8 cellular contexts compared by ENCODE assay signal in the genomic region with DNA sequence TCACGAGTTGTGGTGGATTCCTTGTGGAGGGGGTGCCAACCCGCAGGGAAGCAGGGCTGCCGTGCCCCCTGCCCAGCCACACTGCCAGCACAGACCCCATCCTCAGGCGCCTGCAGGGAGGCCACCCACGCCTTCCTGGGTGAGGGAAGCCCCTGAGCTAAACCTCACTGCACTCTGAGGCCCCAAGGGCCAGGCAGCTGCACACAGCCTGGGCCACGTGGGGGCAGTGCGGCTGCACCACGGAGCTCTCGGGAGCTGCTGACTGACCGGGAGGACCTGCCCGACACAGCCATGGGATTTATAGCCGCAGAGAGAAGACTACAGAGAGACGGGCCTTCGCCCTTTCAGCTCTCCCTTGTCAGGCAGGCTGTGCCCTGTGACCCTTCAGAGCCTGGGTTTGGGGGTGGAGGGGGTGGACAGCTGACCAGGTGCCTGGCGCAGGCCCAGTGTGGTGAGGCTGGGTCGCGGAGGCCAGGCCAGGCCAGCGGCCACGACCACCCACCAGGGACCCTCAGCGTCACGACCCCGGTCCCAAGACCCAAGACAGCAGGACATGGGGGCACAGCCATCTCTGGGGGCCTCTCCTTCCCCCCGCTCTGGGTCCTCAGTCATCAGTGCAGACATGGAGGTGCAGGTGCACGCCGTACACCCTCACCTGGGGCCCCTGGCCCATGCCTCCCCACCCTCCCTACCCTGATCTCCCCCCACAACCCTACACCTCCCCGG. TPM values are rescaled to one million over a fixed set of nuclear protein-coding genes. Genes with fewer than 3 reads are reported as not detected.
DNase-seq lines count a peak whose midpoint lies in the region; ATAC-seq lines count a peak whose summit lies in the region.

No MANE protein-coding gene starts in this region.

- 62 to 64% methylated on average over 20 to 26 of the region's 26 CpGs for WGBS in aorta, 2 donors

- no peak overlapping the region for H3K4me3 ChIP-seq in HUES48 (ENCODE audit: low read depth, low read length)
- H3K4me3 ChIP-seq in aorta (ENCODE audit: low read length in 2 of 2): no peak overlapping the region

- no peak overlapping the region for H3K9ac ChIP-seq in HUES48 (ENCODE audit: low read depth, low read length)

- peak overlapping the region; percentile 28 for H3K27ac ChIP-seq in HUES48 (ENCODE audit: low read depth, low read length)
- no peak overlapping the region for H3K27ac ChIP-seq in aorta (ENCODE audit: low read depth in 1 of 2, low read length in 2 of 2)

- H3K36me3 ChIP-seq in HUES48 (ENCODE audit: control insufficient read depth, insufficient read depth, low read length) (peaks cover 11% of the 10 kb centered on the region), aorta (ENCODE audit: control insufficient read depth in 1 of 2, insufficient read depth in 2 of 2, low read length in 1 of 2) (peaks cover 4 to 5% of the 10 kb centered on the region in 2 donors)

- no peak overlapping the region for H3K4me3 Mint-ChIP-seq in activated CD4-positive, alpha-beta T cell treated with anti-CD3 and anti-CD28 coated beads for 36 hours
- no peak overlapping the region for H3K4me3 Mint-ChIP-seq in central memory CD8-positive, alpha-beta T cell
- H3K4me3 Mint-ChIP-seq in memory B cell: no peak overlapping the region

- in situ Hi-C loops in SK-MEL-5 (cut with HindIII; ENCODE audit: low pct_unique_long_range_greater_than_20kb, low sequenced_read_pairs): no loop called here

- peaks cover 12% of the 10 kb centered on the region for H3K36me3 Mint-ChIP-seq in activated CD4-positive, alpha-beta T cell treated with anti-CD3 and anti-CD28 coated beads for 36 hours (ENCODE audit: low read depth)
- peaks cover 8% of the 10 kb centered on the region for H3K36me3 Mint-ChIP-seq in central memory CD8-positive, alpha-beta T cell (ENCODE audit: insufficient read depth)
- H3K36me3 Mint-ChIP-seq in memory B cell: peaks cover 19% of the 10 kb centered on the region

- intact Hi-C loops in activated CD4-positive, alpha-beta T cell treated with anti-CD3 and anti-CD28 coated beads for 36 hours (cut with DNase I, micrococcal nuclease): loop anchor here (1.0 to 5.0 kb wide), 5 partner anchors 108 to 295 kb away; partner anchors contain the start of gene CEP72 (in 1 of the 2)
- intact Hi-C loops in aorta (cut with DNase I): loop anchor here in 1 of 2 donors (5.0 kb wide), 1 partner anchor 120 kb away; no protein-coding TSS in a partner anchor

- H3K4me1 Mint-ChIP-seq in activated CD4-positive, alpha-beta T cell treated with anti-CD3 and anti-CD28 coated beads for 36 hours: peaks cover 11% of the 10 kb centered on the region
- peaks cover 8% of the 10 kb centered on the region for H3K4me1 Mint-ChIP-seq in central memory CD8-positive, alpha-beta T cell
- peaks cover 8% of the 10 kb centered on the region for H3K4me1 Mint-ChIP-seq in memory B cell

- H3K4me1 ChIP-seq in HUES48 (ENCODE audit: control insufficient read depth, insufficient read depth, low read length) (0 out of 2 replicates have a peak, but pooled peaks cover 4% of the 10 kb centered on the region), aorta (ENCODE audit: control insufficient read depth in 1 of 2, insufficient read depth in 2 of 2, low read length in 2 of 2) (no peaks in the 10 kb centered on the region)

- H3K9me3 Mint-ChIP-seq in activated CD4-positive, alpha-beta T cell treated with anti-CD3 and anti-CD28 coated beads for 36 hours (ENCODE audit: low read depth): no peaks in the 10 kb centered on the region
- H3K9me3 Mint-ChIP-seq in central memory CD8-positive, alpha-beta T cell: no peaks in the 10 kb centered on the region
- H3K9me3 Mint-ChIP-seq in memory B cell: no peaks in the 10 kb centered on the region

- ATAC-seq in activated CD4-positive, alpha-beta T cell treated with anti-CD3 and anti-CD28 coated beads for 36 hours: peak; percentile 74
- peak; percentile 63 for ATAC-seq in GM21717 (IDR thresholded peaks at IDR 0.05; ENCODE audit: unreplicated experiment)
- ATAC-seq in central memory CD8-positive, alpha-beta T cell (replicated peaks; ENCODE audit: extremely low read depth, poor library complexity, severe bottlenecking): no peak
- peak; percentile 77 for ATAC-seq in memory B cell (ENCODE audit: low read depth)
- ATAC-seq in aorta (ENCODE audit: low FRiP score): peak; percentile 6

- peaks cover 11% of the 10 kb centered on the region for H3K27me3 Mint-ChIP-seq in activated CD4-positive, alpha-beta T cell treated with anti-CD3 and anti-CD28 coated beads for 36 hours
- peaks cover 18% of the 10 kb centered on the region for H3K27me3 Mint-ChIP-seq in central memory CD8-positive, alpha-beta T cell
- peaks cover 7% of the 10 kb centered on the region for H3K27me3 Mint-ChIP-seq in memory B cell

- no peak overlapping the region for H3K27ac Mint-ChIP-seq in activated CD4-positive, alpha-beta T cell treated with anti-CD3 and anti-CD28 coated beads for 36 hours
- peak overlapping the region; percentile 51 for H3K27ac Mint-ChIP-seq in central memory CD8-positive, alpha-beta T cell (ENCODE audit: low read depth)
- no peak overlapping the region for H3K27ac Mint-ChIP-seq in memory B cell

- CTCF ChIA-PET in activated CD4-positive, alpha-beta T cell treated with anti-CD3 and anti-CD28 coated beads for 36 hours (lab: Charles Lee): interaction anchor here (0.6 to 2.2 kb wide), 13 partner anchors 25 to 296 kb away, joined by 3 to 10 read pairs (median 4); no protein-coding TSS in a partner anchor

- H3K27me3 ChIP-seq in HUES48 (ENCODE audit: control insufficient read depth, insufficient read depth, low read length): peaks cover 38% of the 10 kb centered on the region
- no peaks in the 10 kb centered on the region for H3K27me3 ChIP-seq in aorta (ENCODE audit: control insufficient read depth in 1 of 2, insufficient read depth in 2 of 2, low read length in 1 of 2)

- POLR2A ChIA-PET in activated CD4-positive, alpha-beta T cell treated with anti-CD3 and anti-CD28 coated beads for 36 hours (lab: Charles Lee): interaction anchor here (0.7 to 0.8 kb wide), 2 partner anchors 76 to 97 kb away, joined by 3 to 4 read pairs; no protein-coding TSS in a partner anchor

- H3K9me3 ChIP-seq in HUES48 (ENCODE audit: control insufficient read depth, insufficient read depth, low read length) (no peaks in the 10 kb centered on the region), aorta (ENCODE audit: control insufficient read depth, low read length) (no peaks in the 10 kb centered on the region)

- DNase-seq in activated CD4-positive, alpha-beta T cell treated with anti-CD3 and anti-CD28 coated beads for 36 hours: peak; percentile 79
- DNase-seq in activated CD4-positive, alpha-beta T cell treated with anti-CD3 and anti-CD28 coated beads for 1 hour: no peak
- DNase-seq in SK-MEL-5 (ENCODE audit: low read depth, low spot score): peak; percentile 94
- no peak for DNase-seq in central memory CD8-positive, alpha-beta T cell (ENCODE audit: low spot score in 2 of 2)
- peak in 1 of 2 donors; percentile 26 for DNase-seq in memory B cell (ENCODE audit: low spot score in 2 of 2)
- peak in 1 of 2 donors; percentile 61 for DNase-seq in aorta

RNA-seq across cellular contexts. Expression of gene AHRR, which starts 4.3 kb away (rescaled TPM):
- total RNA-seq in activated CD4-positive, alpha-beta T cell treated with anti-CD3 and anti-CD28 coated beads for 36 hours: 10 to 100 TPM; 15.1 to 20.5 TPM
- total RNA-seq in SK-MEL-5 (2014; rRNA removed; shearing (Covaris generic)): 20.0 and 21.4 TPM in 2 replicates
- polyA plus RNA-seq in SK-MEL-5 (2015; cell fraction: cytosol; rRNA removed): 27.4 and 37.5 TPM in 2 replicates
- 54.9 and 59.4 TPM in 2 replicates for polyA plus RNA-seq in SK-MEL-5 (2015; cell fraction: nucleus; rRNA removed)
- total RNA-seq in aorta: 1 to 10 TPM; 1.9 to 3.8 TPM
- 1 to 10 TPM in 1 of 2 donors, under 1 TPM in 1; 0.13 to 1.6 TPM for polyA plus RNA-seq in aorta

RNA-seq across cellular contexts. Expression of gene PDCD6, which starts 45.8 kb away (rescaled TPM):
- 10 to 100 TPM; 69.5 to 91.6 TPM for total RNA-seq in activated CD4-positive, alpha-beta T cell treated with anti-CD3 and anti-CD28 coated beads for 36 hours
- 387 and 420 TPM in 2 replicates for total RNA-seq in SK-MEL-5 (2014; rRNA removed; shearing (Covaris generic))
- 231 and 263 TPM in 2 replicates for polyA plus RNA-seq in SK-MEL-5 (2015; cell fraction: cytosol; rRNA removed)
- polyA plus RNA-seq in SK-MEL-5 (2015; cell fraction: nucleus; rRNA removed): 266 and 337 TPM in 2 replicates
- total RNA-seq in aorta: 10 to 100 TPM; 58.6 to 63.5 TPM
- 10 to 100 TPM; 87.8 to 94.9 TPM for polyA plus RNA-seq in aorta

Comparison
In these comparisons a context has a peak if more than half of its experiments do, and no peak if none do; other contexts are left out.
1. DNase-seq: peak in activated CD4-positive, alpha-beta T cell treated with anti-CD3 and anti-CD28 coated beads for 36 hours (single experiment) and SK-MEL-5 (single experiment); none in activated CD4-positive, alpha-beta T cell treated with anti-CD3 and anti-CD28 coated beads for 1 hour (single experiment) and central memory CD8-positive, alpha-beta T cell (0 of 2).